Comparison of ENCODE assay signal across 17 cellular contexts in genomic region chr14:105241641-105242040, GRCh38. TPM values are rescaled to one million over a fixed set of nuclear protein-coding genes. Genes with fewer than 3 reads are reported as not detected.
DNase-seq lines count a peak whose midpoint lies in the region; ATAC-seq and TF ChIP-seq lines count a peak whose summit lies in the region.
"Had no signal": no experiment of that assay in that cellular context is flagged by ENCODE, and none has a peak within 500 bp of the region (broad histone marks: within the 10 kb centered on the region; RNA-seq: fewer than 3 reads in every experiment).

No MANE protein-coding gene starts in this region.

- H3K36me3 Mint-ChIP-seq in activated naive CD8-positive, alpha-beta T cell treated with anti-CD3 and anti-CD28 coated beads, Interleukin-2, amount 50 U/mL, for 24 hours (ENCODE audit: low read depth) = peaks cover 7% of the 10 kb centered on the region

- intact Hi-C loops in Right ventricle myocardium inferior (cut with DNase I) = no loop called here
- intact Hi-C loops in right lobe of liver (cut with DNase I) = no loop called here
- intact Hi-C loops in posterior vena cava (cut with DNase I) = no loop called here

- H3K27ac Mint-ChIP-seq in activated naive CD8-positive, alpha-beta T cell treated with anti-CD3 and anti-CD28 coated beads, Interleukin-2, amount 50 U/mL, for 24 hours = no peak overlapping the region
- H3K27ac Mint-ChIP-seq: CD14-positive monocyte; CD8-positive, alpha-beta T cell; HFFc6 had no signal

- H3K4me1 ChIP-seq in right atrium auricular region (no peaks in the 10 kb centered on the region), right lobe of liver (peaks cover 0 to 6% (median 2%) of the 10 kb centered on the region in 4 donors)

- H3K27me3 ChIP-seq in right atrium auricular region = no peaks in the 10 kb centered on the region
- no peaks in the 10 kb centered on the region for H3K27me3 ChIP-seq in right lobe of liver

- H3K9me3 ChIP-seq in right atrium auricular region (no peaks in the 10 kb centered on the region), right lobe of liver (no peaks in the 10 kb centered on the region)

- H3K4me3 Mint-ChIP-seq in activated naive CD8-positive, alpha-beta T cell treated with anti-CD3 and anti-CD28 coated beads, Interleukin-2, amount 50 U/mL, for 24 hours = no peak overlapping the region
- H3K4me3 Mint-ChIP-seq: CD14-positive monocyte; CD8-positive, alpha-beta T cell; HFFc6 had no signal

- no peaks in the 10 kb centered on the region for H3K27me3 Mint-ChIP-seq in activated naive CD8-positive, alpha-beta T cell treated with anti-CD3 and anti-CD28 coated beads, Interleukin-2, amount 50 U/mL, for 24 hours

- H3K27ac ChIP-seq in right atrium auricular region (no peak overlapping the region), right lobe of liver (no peak overlapping the region)
- H3K27ac ChIP-seq: 22Rv1 had no signal

- no CpG with 5 or more reads among the region's 19 CpGs for WGBS in right lobe of liver (ENCODE audit: insufficient coverage, low coverage, low lambda C conversion rate, missing lambda C conversion rate)

- no peak for TF ChIP-seq POLR2A in right lobe of liver (IDR thresholded peaks at IDR 0.05)

- no peak for TF ChIP-seq CTCF in right atrium auricular region (IDR thresholded peaks at IDR 0.05)
- TF ChIP-seq CTCF in right lobe of liver (IDR thresholded peaks at IDR 0.05) = no peak

- H3K4me1 Mint-ChIP-seq in activated naive CD8-positive, alpha-beta T cell treated with anti-CD3 and anti-CD28 coated beads, Interleukin-2, amount 50 U/mL, for 24 hours = peaks cover 8% of the 10 kb centered on the region
- H3K4me1 Mint-ChIP-seq: CD14-positive monocyte had no signal

- H3K4me3 ChIP-seq in right atrium auricular region = no peak overlapping the region
- no peak overlapping the region for H3K4me3 ChIP-seq in right lobe of liver

- H3K36me3 ChIP-seq in right atrium auricular region (no peaks in the 10 kb centered on the region), right lobe of liver (no peaks in the 10 kb centered on the region)

- ATAC-seq in Right ventricle myocardium inferior = peak; percentile 26
- peak in 1 of 4 donors; percentile 43 for ATAC-seq in right lobe of liver
- ATAC-seq in GM19452 (IDR thresholded peaks at IDR 0.05; ENCODE audit: unreplicated experiment) = no peak
- ATAC-seq in activated naive CD8-positive, alpha-beta T cell treated with anti-CD3 and anti-CD28 coated beads, Interleukin-2, amount 50 U/mL, for 24 hours = no peak
- ATAC-seq: CD8-positive, alpha-beta T cell had no signal

- DNase-seq in Right ventricle myocardium inferior (ENCODE audit: missing footprints) (peak; percentile 50), right atrium auricular region (ENCODE audit: low spot score) (no peak), right lobe of liver (peak in 2 of 3 donors; percentile 16 to 56), posterior vena cava (ENCODE audit: low spot score) (peak; percentile 54)
- DNase-seq in activated naive CD8-positive, alpha-beta T cell treated with anti-CD3 and anti-CD28 coated beads, Interleukin-2, amount 50 U/mL, for 24 hours = no peak
- no peak for DNase-seq in activated CD4-positive, alpha-beta T cell treated with anti-CD3 and anti-CD28 coated beads for 4 hours
- DNase-seq: CD8-positive, alpha-beta T cell; COR-L47; DMS153; DMS79 treated with DMSO at 0.1 percent for 48 hours; EL; GOT3; HCEC 1CT; HFFc6 had no signal

- H3K9me3 Mint-ChIP-seq in activated naive CD8-positive, alpha-beta T cell treated with anti-CD3 and anti-CD28 coated beads, Interleukin-2, amount 50 U/mL, for 24 hours = no peaks in the 10 kb centered on the region
- H3K9me3 Mint-ChIP-seq: CD8-positive, alpha-beta T cell; HFFc6 had no signal

RNA-seq across cellular contexts. Expression of gene BTBD6, which starts 6.7 kb away (rescaled TPM):
- total RNA-seq in Right ventricle myocardium inferior (48.8 TPM), right atrium auricular region (10 to 100 TPM; 26.9 to 34.9 TPM), right lobe of liver (10 to 100 TPM; 16.5 to 25.0 (median 17.7) TPM), posterior vena cava (10 to 100 TPM; 38.4 to 42.4 TPM)

RNA-seq across cellular contexts. Expression of gene BRF1, which starts 59.2 kb away (rescaled TPM):
- total RNA-seq in Right ventricle myocardium inferior (19.0 TPM), right atrium auricular region (10 to 100 TPM; 16.2 to 17.2 TPM), right lobe of liver (10 to 100 TPM; 13.1 to 17.8 (median 16.2) TPM), posterior vena cava (10 to 100 TPM; 18.8 to 19.4 TPM)

Comparison
In these comparisons a context has a peak if more than half of its experiments do, and no peak if none do; other contexts are left out.
1. DNase-seq: peak in Right ventricle myocardium inferior (single experiment), right lobe of liver (2 of 3) and posterior vena cava (single experiment); none in right atrium auricular region (single experiment), activated naive CD8-positive, alpha-beta T cell treated with anti-CD3 and anti-CD28 coated beads, Interleukin-2, amount 50 U/mL, for 24 hours (single experiment) and activated CD4-positive, alpha-beta T cell treated with anti-CD3 and anti-CD28 coated beads for 4 hours (0 of 2).